20 cellular contexts compared by ENCODE assay signal in the genomic region with DNA sequence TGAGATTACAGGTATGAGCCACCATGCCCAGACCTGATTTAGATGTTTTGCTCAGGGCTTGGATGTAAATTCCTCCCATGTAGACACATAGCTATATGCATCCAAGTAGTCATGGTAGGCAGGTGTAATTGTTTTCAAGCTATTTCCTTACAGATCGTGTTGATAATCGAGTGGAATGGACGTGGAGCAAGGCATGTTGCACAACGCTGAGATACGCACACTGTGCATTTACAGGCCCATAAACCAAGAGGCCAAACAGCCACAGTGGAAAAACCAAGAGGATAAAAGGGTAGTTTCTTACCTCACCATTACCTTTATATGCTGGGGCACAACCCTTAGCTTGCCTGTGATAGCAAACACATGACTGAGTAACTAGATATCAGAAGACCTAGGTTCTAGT. TPM values are rescaled to one million over a fixed set of nuclear protein-coding genes. Genes with fewer than 3 reads are reported as not detected.
"Had no signal": no experiment of that assay in that cellular context is flagged by ENCODE, and none has a peak within 500 bp of the region (broad histone marks: within the 10 kb centered on the region; RNA-seq: fewer than 3 reads in every experiment).

No MANE protein-coding gene starts in this region.

- H3K4me1 Mint-ChIP-seq: activated CD4-positive, alpha-beta memory T cell treated with anti-CD3 and anti-CD28 coated beads, Interleukin-2, amount 10 ng/mL, durations not matched to agents 7 days and 5 days; activated CD4-positive, alpha-beta T cell treated with anti-CD3 and anti-CD28 coated beads, Interleukin-2, amount 10 ng/mL, durations not matched to agents 24 days and 14 days; activated naive CD4-positive, alpha-beta T cell treated with anti-CD3 and anti-CD28 coated beads, Interleukin-2, amount 10 ng/mL, durations not matched to agents 7 days and 5 days; immature natural killer cell; stimulated activated naive CD8-positive, alpha-beta T cell treated with anti-CD3 and anti-CD28 coated beads, Interleukin-15, amount 100 ng/mL, for 72 hours; T-cell had no signal

- ATAC-seq: activated CD4-positive, CD25-positive, alpha-beta regulatory T cell treated with anti-CD3 and anti-CD28 coated beads, Interleukin-2, amount 50 U/mL, for 24 hours; activated T-cell treated with anti-CD3 and anti-CD28 coated beads, Interleukin-2, amount 50 U/mL, for 72 hours; stimulated activated naive CD8-positive, alpha-beta T cell treated with anti-CD3 and anti-CD28 coated beads, Interleukin-15, amount 100 ng/mL, for 72 hours; T-cell had no signal

- H3K9me3 Mint-ChIP-seq: activated CD4-positive, alpha-beta memory T cell treated with anti-CD3 and anti-CD28 coated beads, Interleukin-2, amount 10 ng/mL, durations not matched to agents 7 days and 5 days; activated CD4-positive, alpha-beta T cell treated with anti-CD3 and anti-CD28 coated beads, Interleukin-2, amount 10 ng/mL, durations not matched to agents 24 days and 14 days; activated naive CD4-positive, alpha-beta T cell treated with anti-CD3 and anti-CD28 coated beads, Interleukin-2, amount 10 ng/mL, durations not matched to agents 7 days and 5 days; activated T-cell treated with anti-CD3 and anti-CD28 coated beads, Interleukin-2, amount 50 U/mL, for 72 hours; nephron progenitor cell; stimulated activated naive CD8-positive, alpha-beta T cell treated with anti-CD3 and anti-CD28 coated beads, Interleukin-15, amount 100 ng/mL, for 72 hours; T-cell; T-helper 2 cell treated with Interferon-gamma antibody and Interleukin-4, amounts not matched to agents 5 μg/mL and 100 μg/mL, for 36 hours had no signal

- H3K27me3 Mint-ChIP-seq: activated CD4-positive, alpha-beta memory T cell treated with anti-CD3 and anti-CD28 coated beads, Interleukin-2, amount 10 ng/mL, durations not matched to agents 7 days and 5 days; activated CD4-positive, alpha-beta T cell treated with anti-CD3 and anti-CD28 coated beads, Interleukin-2, amount 10 ng/mL, durations not matched to agents 24 days and 14 days; stimulated activated naive CD8-positive, alpha-beta T cell treated with anti-CD3 and anti-CD28 coated beads, Interleukin-15, amount 100 ng/mL, for 72 hours had no signal

- H3K36me3 Mint-ChIP-seq: activated naive CD4-positive, alpha-beta T cell treated with anti-CD3 and anti-CD28 coated beads, Interleukin-2, amount 10 ng/mL, durations not matched to agents 7 days and 5 days; immature natural killer cell; T-cell had no signal

- H3K27ac ChIP-seq: cardiac muscle cell, sigmoid colon, tibial artery, VCaP had no signal

- H3K27ac Mint-ChIP-seq: activated CD4-positive, alpha-beta memory T cell treated with anti-CD3 and anti-CD28 coated beads, Interleukin-2, amount 10 ng/mL, durations not matched to agents 7 days and 5 days; activated CD4-positive, alpha-beta T cell treated with anti-CD3 and anti-CD28 coated beads, Interleukin-2, amount 10 ng/mL, durations not matched to agents 24 days and 14 days; activated naive CD4-positive, alpha-beta T cell treated with anti-CD3 and anti-CD28 coated beads, Interleukin-2, amount 10 ng/mL, durations not matched to agents 7 days and 5 days; activated T-cell treated with anti-CD3 and anti-CD28 coated beads, Interleukin-2, amount 50 U/mL, for 72 hours; immature natural killer cell; stimulated activated naive CD8-positive, alpha-beta T cell treated with anti-CD3 and anti-CD28 coated beads, Interleukin-15, amount 100 ng/mL, for 72 hours; T-cell; T-helper 2 cell treated with Interferon-gamma antibody and Interleukin-4, amounts not matched to agents 5 μg/mL and 100 μg/mL, for 36 hours had no signal

- H3K9me3 ChIP-seq: sigmoid colon, tibial artery, uterus had no signal

- H3K4me3 ChIP-seq: cardiac muscle cell, sigmoid colon, tibial artery, uterus had no signal

- H3K27me3 ChIP-seq: cardiac muscle cell, sigmoid colon, tibial artery, uterus had no signal

- DNase-seq: activated CD4-positive, alpha-beta memory T cell treated with anti-CD3 and anti-CD28 coated beads, Interleukin-2, amount 10 ng/mL, durations not matched to agents 7 days and 5 days; activated CD4-positive, alpha-beta T cell treated with anti-CD3 and anti-CD28 coated beads, Interleukin-2, amount 10 ng/mL, durations not matched to agents 24 days and 14 days; activated effector memory CD4-positive, alpha-beta T cell treated with Interleukin-2 at 50 U/mL for 16 hours; activated naive CD4-positive, alpha-beta T cell treated with anti-CD3 and anti-CD28 coated beads, Interleukin-2, amount 10 ng/mL, durations not matched to agents 7 days and 5 days; activated T-cell treated with anti-CD3 and anti-CD28 coated beads, Interleukin-2, amount 50 U/mL, for 72 hours; foreskin fibroblast; immature natural killer cell; kidney glomerular epithelial cell; left ventricle myocardium superior; nephron progenitor cell; sigmoid colon; stimulated activated naive CD8-positive, alpha-beta T cell treated with anti-CD3 and anti-CD28 coated beads, Interleukin-15, amount 100 ng/mL, for 72 hours; T-cell; tibial artery; uterus had no signal

- H3K4me3 Mint-ChIP-seq: activated CD4-positive, alpha-beta memory T cell treated with anti-CD3 and anti-CD28 coated beads, Interleukin-2, amount 10 ng/mL, durations not matched to agents 7 days and 5 days; activated CD4-positive, alpha-beta T cell treated with anti-CD3 and anti-CD28 coated beads, Interleukin-2, amount 10 ng/mL, durations not matched to agents 24 days and 14 days; activated naive CD4-positive, alpha-beta T cell treated with anti-CD3 and anti-CD28 coated beads, Interleukin-2, amount 10 ng/mL, durations not matched to agents 7 days and 5 days; activated T-cell treated with anti-CD3 and anti-CD28 coated beads, Interleukin-2, amount 50 U/mL, for 72 hours; immature natural killer cell; nephron progenitor cell; stimulated activated naive CD8-positive, alpha-beta T cell treated with anti-CD3 and anti-CD28 coated beads, Interleukin-15, amount 100 ng/mL, for 72 hours; T-cell; T-helper 2 cell treated with Interferon-gamma antibody and Interleukin-4, amounts not matched to agents 5 μg/mL and 100 μg/mL, for 36 hours had no signal

- H3K4me1 ChIP-seq: tibial artery had no signal

- H3K36me3 ChIP-seq: cardiac muscle cell, sigmoid colon, tibial artery, uterus had no signal

RNA-seq across cellular contexts. Expression of a gene that starts 51.0 kb away (rescaled TPM):
- total RNA-seq: activated CD4-positive, alpha-beta memory T cell treated with anti-CD3 and anti-CD28 coated beads, Interleukin-2, amount 10 ng/mL, durations not matched to agents 7 days and 5 days; activated CD4-positive, alpha-beta T cell treated with anti-CD3 and anti-CD28 coated beads, Interleukin-2, amount 10 ng/mL, durations not matched to agents 24 days and 14 days; activated T-cell treated with anti-CD3 and anti-CD28 coated beads, Interleukin-2, amount 50 U/mL, for 72 hours; cardiac muscle cell; glomerular endothelial cell; left ventricle myocardium superior; sigmoid colon had no signal
- polyA plus RNA-seq: cardiac muscle cell, immature natural killer cell had no signal
